ENCODE assay signal across 13 cellular contexts in genomic region chr6:42140051-42140450, GRCh38. TPM values are rescaled to one million over a fixed set of nuclear protein-coding genes. Genes with fewer than 3 reads are reported as not detected.
DNase-seq lines count a peak whose midpoint lies in the region; ATAC-seq and TF ChIP-seq lines count a peak whose summit lies in the region.
"Had no signal": no experiment of that assay in that cellular context is flagged by ENCODE, and none has a peak within 500 bp of the region (broad histone marks: within the 10 kb centered on the region; RNA-seq: fewer than 3 reads in every experiment).

No MANE protein-coding gene starts in this region.

- no peak overlapping the region for H3K27ac ChIP-seq in CD4-positive, alpha-beta memory T cell (ENCODE audit: low read depth, low read length)
- H3K27ac ChIP-seq: heart right ventricle had no signal

- H3K27me3 Mint-ChIP-seq in HFFc6 (ENCODE audit: insufficient read depth), result no peaks in the 10 kb centered on the region; the same call in 1 of the 2 replicates
- peaks cover 20 to 32% of the 10 kb centered on the region in 2 donors for H3K27me3 Mint-ChIP-seq in stimulated activated naive B cell treated with anti-CD40 and anti-IgM and Interleukin-4, amounts not matched to agents 10 μg/mL and 1 μg/mL and 100 μg/mL, for 72 hours
- peaks cover 15 to 23% of the 10 kb centered on the region in 2 donors for H3K27me3 Mint-ChIP-seq in CD4-positive, alpha-beta memory T cell

- peak overlapping the region; percentile 18; the same call in 1 of the 2 replicates for H3K27ac Mint-ChIP-seq in HFFc6
- H3K27ac Mint-ChIP-seq in stimulated activated naive B cell treated with anti-CD40 and anti-IgM and Interleukin-4, amounts not matched to agents 10 μg/mL and 1 μg/mL and 100 μg/mL, for 72 hours, result no peak overlapping the region
- no peak overlapping the region for H3K27ac Mint-ChIP-seq in CD4-positive, alpha-beta memory T cell

- POLR2A ChIA-PET in CD4-positive, alpha-beta memory T cell (lab: Charles Lee; ENCODE audit: partially characterized antibody), result no interaction called here

- H3K9me3 Mint-ChIP-seq in HFFc6, result no peaks in the 10 kb centered on the region
- no peaks in the 10 kb centered on the region for H3K9me3 Mint-ChIP-seq in stimulated activated naive B cell treated with anti-CD40 and anti-IgM and Interleukin-4, amounts not matched to agents 10 μg/mL and 1 μg/mL and 100 μg/mL, for 72 hours
- H3K9me3 Mint-ChIP-seq in CD4-positive, alpha-beta memory T cell, result no peaks in the 10 kb centered on the region

- H3K4me1 ChIP-seq in CD4-positive, alpha-beta memory T cell (ENCODE audit: insufficient read depth, low read length), result peaks cover 5% of the 10 kb centered on the region

- intact Hi-C loops in CD4-positive, alpha-beta memory T cell (cut with micrococcal nuclease), result no loop called here

- H3K9me3 ChIP-seq in CD4-positive, alpha-beta memory T cell (ENCODE audit: control insufficient read depth in 1 of 2, low read length in 2 of 2), result no peaks in the 10 kb centered on the region
- H3K9me3 ChIP-seq: heart right ventricle, sigmoid colon had no signal

- no peaks in the 10 kb centered on the region for H3K36me3 Mint-ChIP-seq in HFFc6 (ENCODE audit: low read depth)
- H3K36me3 Mint-ChIP-seq in stimulated activated naive B cell treated with anti-CD40 and anti-IgM and Interleukin-4, amounts not matched to agents 10 μg/mL and 1 μg/mL and 100 μg/mL, for 72 hours, result peaks cover 0 to 1% of the 10 kb centered on the region in 2 donors
- no peaks in the 10 kb centered on the region for H3K36me3 Mint-ChIP-seq in CD4-positive, alpha-beta memory T cell

- no peaks in the 10 kb centered on the region for H3K36me3 ChIP-seq in CD4-positive, alpha-beta memory T cell (ENCODE audit: insufficient read depth, low read length)
- H3K36me3 ChIP-seq: heart right ventricle, sigmoid colon had no signal

- peak; percentile 28 for DNase-seq in HFFc6
- peak; percentile 85 for DNase-seq in RKO (ENCODE audit: low spot score)
- DNase-seq in glomerular visceral epithelial cell (ENCODE audit: extremely low spot score), result peak; percentile 70
- DNase-seq in stimulated activated naive B cell treated with anti-CD40 and anti-IgM and Interleukin-4, amounts not matched to agents 10 μg/mL and 1 μg/mL and 100 μg/mL, for 72 hours, result peak; percentile 13
- DNase-seq in CD4-positive, alpha-beta memory T cell, result no peak
- DNase-seq in midbrain (lab: John Stamatoyannopoulos, UW), result no peak
- DNase-seq in NK-92 treated with Interleukin-12 subunit alpha and Interleukin-12 subunit beta, amount 100 ng/mL, for 24 hours (lab: John Stamatoyannopoulos, UW), result no peak
- DNase-seq: amniotic stem cell, heart right ventricle, NCI-H2081 treated with DMSO at 0.1 percent for 48 hours, sigmoid colon, substantia nigra had no signal

- H3K4me3 Mint-ChIP-seq in HFFc6, result no peak overlapping the region
- H3K4me3 Mint-ChIP-seq in stimulated activated naive B cell treated with anti-CD40 and anti-IgM and Interleukin-4, amounts not matched to agents 10 μg/mL and 1 μg/mL and 100 μg/mL, for 72 hours, result no peak overlapping the region
- H3K4me3 Mint-ChIP-seq in CD4-positive, alpha-beta memory T cell, result no peak overlapping the region

- H3K27me3 ChIP-seq in CD4-positive, alpha-beta memory T cell (ENCODE audit: insufficient read depth, low read length), result no peaks in the 10 kb centered on the region

- H3K4me3 ChIP-seq in CD4-positive, alpha-beta memory T cell (ENCODE audit: low read length in 2 of 2), result no peak overlapping the region
- H3K4me3 ChIP-seq: heart right ventricle, sigmoid colon had no signal

- ATAC-seq in stimulated activated naive B cell treated with anti-CD40 and anti-IgM and Interleukin-4, amounts not matched to agents 10 μg/mL and 1 μg/mL and 100 μg/mL, for 72 hours (replicated peaks), result peak; percentile 45 to 49
- no peak for ATAC-seq in GM19452 (IDR thresholded peaks at IDR 0.05; ENCODE audit: unreplicated experiment)
- ATAC-seq: heart right ventricle had no signal

- CTCF ChIA-PET in CD4-positive, alpha-beta memory T cell (lab: Charles Lee; ENCODE audit: partially characterized antibody), result interaction anchor here (0.6 to 1.9 kb wide), 3 partner anchors 24 to 59 kb away, joined by 3 to 6 read pairs (median 4); no protein-coding TSS in a partner anchor

- no peak for TF ChIP-seq CTCF in HFFc6 (IDR thresholded peaks at IDR 0.05)

- H3K4me1 Mint-ChIP-seq in HFFc6 (ENCODE audit: low read depth), result peaks cover 61% of the 10 kb centered on the region
- H3K4me1 Mint-ChIP-seq in stimulated activated naive B cell treated with anti-CD40 and anti-IgM and Interleukin-4, amounts not matched to agents 10 μg/mL and 1 μg/mL and 100 μg/mL, for 72 hours, result peaks cover 18 to 32% of the 10 kb centered on the region in 2 donors
- H3K4me1 Mint-ChIP-seq in CD4-positive, alpha-beta memory T cell, result peaks cover 4 to 9% (median 5%) of the 10 kb centered on the region in 4 donors

RNA-seq across cellular contexts. Expression of gene C6orf132, which starts 2.4 kb away (rescaled TPM):
- 1 to 10 TPM; 4.7 to 6.6 (median 5.1) TPM for total RNA-seq in HFFc6 (2021; fragmentation: NEBNext Ultra II Directional; extraction: Animal tissue kit (Norgen Biotek cat#: 25700))
- total RNA-seq in CD4-positive, alpha-beta memory T cell, result not detected
- polyA plus RNA-seq in CD4-positive, alpha-beta memory T cell, result not detected

RNA-seq across cellular contexts. Expression of gene GUCA1A, which starts 33.1 kb away (rescaled TPM):
- not detected for total RNA-seq in HFFc6 (2021; fragmentation: NEBNext Ultra II Directional; extraction: Animal tissue kit (Norgen Biotek cat#: 25700))
- total RNA-seq in CD4-positive, alpha-beta memory T cell, result not detected
- polyA plus RNA-seq in CD4-positive, alpha-beta memory T cell, result not detected
- total RNA-seq: heart right ventricle had no signal
- polyA plus RNA-seq: heart right ventricle had no signal

RNA-seq across cellular contexts. Expression of gene GUCA1B, which starts 54.7 kb away (rescaled TPM):
- under 1 TPM in 4 of 6 experiments, not detected in 2; 0.17 to 0.31 (median 0.24) TPM for total RNA-seq in HFFc6 (2021; fragmentation: NEBNext Ultra II Directional; extraction: Animal tissue kit (Norgen Biotek cat#: 25700))
- 1 to 10 TPM; 4.1 to 5.3 TPM for total RNA-seq in CD4-positive, alpha-beta memory T cell
- polyA plus RNA-seq in CD4-positive, alpha-beta memory T cell, result under 1 TPM in 1 of 2 donors, not detected in 1; 0.17 TPM

Comparison
In these comparisons a context has a peak if more than half of its experiments do, and no peak if none do; other contexts are left out.
1. DNase-seq: peak in HFFc6 (single experiment), RKO (single experiment), glomerular visceral epithelial cell (single experiment) and stimulated activated naive B cell treated with anti-CD40 and anti-IgM and Interleukin-4, amounts not matched to agents 10 μg/mL and 1 μg/mL and 100 μg/mL, for 72 hours (single experiment); none in CD4-positive, alpha-beta memory T cell (0 of 5), midbrain (single experiment) and NK-92 treated with Interleukin-12 subunit alpha and Interleukin-12 subunit beta, amount 100 ng/mL, for 24 hours (single experiment).
2. RNA of gene C6orf132, which starts 2.4 kb away (total RNA-seq): 4.7 to 6.6 TPM in HFFc6; not detected in CD4-positive, alpha-beta memory T cell; every median in the first group is over 4 times any median in the second.